ENCODE assay signal across 12 cellular contexts in the genomic region with DNA sequence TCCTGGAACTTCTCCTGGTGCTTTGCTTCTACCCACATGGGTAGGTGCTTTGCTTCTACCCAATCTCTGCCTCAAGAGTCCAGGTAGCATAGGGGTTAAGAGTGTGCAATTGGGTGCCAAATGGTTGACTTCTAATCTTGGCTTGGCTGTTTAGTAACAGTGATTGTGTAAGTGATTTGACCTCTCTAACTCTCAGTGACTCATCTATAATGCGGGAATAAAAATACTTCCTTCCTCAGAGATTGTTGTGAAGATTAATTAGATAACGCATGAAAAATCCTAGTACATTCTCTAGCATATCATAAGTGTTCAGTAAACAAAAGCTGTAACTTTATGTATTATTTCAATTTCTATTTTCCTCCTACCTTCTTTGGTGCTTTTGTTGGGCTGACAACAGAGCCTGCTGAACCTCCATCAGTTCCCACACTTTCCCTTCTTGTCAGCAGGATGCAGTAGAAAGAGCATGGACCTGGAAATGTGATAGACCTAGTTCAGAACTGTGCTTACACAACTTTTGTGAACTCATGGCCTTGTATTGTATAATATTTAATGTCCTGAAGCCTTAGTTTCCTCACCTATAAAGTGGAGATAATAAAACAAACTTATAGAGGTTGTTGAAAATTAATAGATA.
DNase-seq lines count a peak whose midpoint lies in the region; ATAC-seq and TF ChIP-seq lines count a peak whose summit lies in the region.
"Had no signal": no experiment of that assay in that cellular context is flagged by ENCODE, and none has a peak within 500 bp of the region (broad histone marks: within the 10 kb centered on the region; RNA-seq: fewer than 3 reads in every experiment).

No MANE protein-coding gene starts in this region.

- no peaks in the 10 kb centered on the region for H3K36me3 ChIP-seq in SK-N-MC (ENCODE audit: insufficient read depth, low read length)
- H3K36me3 ChIP-seq in fibroblast of lung (ENCODE audit: control insufficient read depth, insufficient read depth, low read length): no peaks in the 10 kb centered on the region
- no peaks in the 10 kb centered on the region for H3K36me3 ChIP-seq in vagina
- H3K36me3 ChIP-seq in effector memory CD4-positive, alpha-beta T cell (ENCODE audit: control insufficient read depth, insufficient read depth, low read length): no peaks in the 10 kb centered on the region
- H3K36me3 ChIP-seq: thoracic aorta had no signal

- no peak overlapping the region for H3K9ac ChIP-seq in SK-N-MC (ENCODE audit: insufficient read length)
- no peak overlapping the region for H3K9ac ChIP-seq in fibroblast of lung (ENCODE audit: insufficient read depth, low read length)

- H3K27ac ChIP-seq in SK-N-MC (peak overlapping the region; percentile 5; the same call in 1 of the 2 replicates), fibroblast of lung (ENCODE audit: insufficient read depth, low read length) (no peak overlapping the region), vagina (no peak overlapping the region)
- no peak overlapping the region for H3K27ac ChIP-seq in effector memory CD4-positive, alpha-beta T cell (ENCODE audit: insufficient read depth, low read length, poor library complexity, severe bottlenecking)
- H3K27ac ChIP-seq: thoracic aorta had no signal

- H2AFZ ChIP-seq in fibroblast of lung (ENCODE audit: low read length): no peak overlapping the region

- H3K79me2 ChIP-seq in fibroblast of lung (ENCODE audit: control insufficient read depth, insufficient read depth, low read length): no peaks in the 10 kb centered on the region

- TF ChIP-seq POLR2A in vagina (IDR thresholded peaks at IDR 0.05): no peak

- no peaks in the 10 kb centered on the region for H4K20me1 ChIP-seq in fibroblast of lung (ENCODE audit: control insufficient read depth, extremely low read depth, insufficient read depth, low read length)

- intact Hi-C loops in vagina (cut with DNase I): no loop called here

- H3K4me3 ChIP-seq in SK-N-MC (no peak overlapping the region), fibroblast of lung (replicated peaks in 1 of 4; ENCODE audit: control extremely low read depth in 1 of 4, insufficient read depth in 1 of 4, low read depth in 3 of 4, low read length in 4 of 4) (no peak overlapping the region), vagina (no peak overlapping the region)
- no peak overlapping the region for H3K4me3 ChIP-seq in effector memory CD4-positive, alpha-beta T cell (ENCODE audit: insufficient read depth, low read depth, low read length, poor library complexity, severe bottlenecking)
- H3K4me3 ChIP-seq: thoracic aorta had no signal

- H3K4me2 ChIP-seq in fibroblast of lung (ENCODE audit: extremely low read depth, insufficient read depth, low read length): no peak overlapping the region

- no peak for ATAC-seq in HG03135 (IDR thresholded peaks at IDR 0.05; ENCODE audit: unreplicated experiment)
- ATAC-seq: left colon had no signal

- H3K4me1 ChIP-seq in fibroblast of lung (ENCODE audit: control insufficient read depth, extremely low read depth, insufficient read depth, low read length): peaks cover 11% of the 10 kb centered on the region
- peaks cover 23% of the 10 kb centered on the region for H3K4me1 ChIP-seq in vagina
- no peaks in the 10 kb centered on the region for H3K4me1 ChIP-seq in effector memory CD4-positive, alpha-beta T cell (ENCODE audit: control insufficient read depth, insufficient read depth, low read length, poor library complexity, severe bottlenecking)

- TF ChIP-seq CTCF in fibroblast of lung (conservative IDR thresholded peaks at IDR 0.05 in 1 of 2, IDR thresholded peaks at IDR 0.05 in 1 of 2; ENCODE audit: low read depth in 1 of 2, low read length in 2 of 2) (no peak), vagina (IDR thresholded peaks at IDR 0.05) (no peak)

- no peaks in the 10 kb centered on the region for H3K9me3 ChIP-seq in SK-N-MC (ENCODE audit: low read depth, low read length)
- H3K9me3 ChIP-seq in fibroblast of lung (ENCODE audit: control insufficient read depth, insufficient read depth, low read depth, low read length): no peaks in the 10 kb centered on the region
- no peaks in the 10 kb centered on the region for H3K9me3 ChIP-seq in vagina
- no peaks in the 10 kb centered on the region for H3K9me3 ChIP-seq in effector memory CD4-positive, alpha-beta T cell (ENCODE audit: control insufficient read depth, low read length)
- H3K9me3 ChIP-seq: thoracic aorta had no signal

- H3K27me3 ChIP-seq in fibroblast of lung (ENCODE audit: control insufficient read depth, insufficient read depth, low read length): no peaks in the 10 kb centered on the region
- H3K27me3 ChIP-seq in vagina: no peaks in the 10 kb centered on the region
- no peaks in the 10 kb centered on the region for H3K27me3 ChIP-seq in effector memory CD4-positive, alpha-beta T cell (replicated peaks; ENCODE audit: control insufficient read depth, insufficient read depth, low read length, poor library complexity, severe bottlenecking)

- DNase-seq in HT-29 (ENCODE audit: low spot score): peak; percentile 61
- DNase-seq in SK-N-MC (ENCODE audit: low read depth, low spot score): no peak
- DNase-seq in fibroblast of lung (ENCODE audit: low read depth in 2 of 2): peak; percentile 48 to 72
- DNase-seq in renal cortical epithelial cell (ENCODE audit: low read depth): peak; percentile 66
- no peak for DNase-seq in vagina (ENCODE audit: extremely low spot score in 2 of 2)
- DNase-seq in NCI-H1436 (lab: John Stamatoyannopoulos, UW): no peak
- DNase-seq in effector memory CD4-positive, alpha-beta T cell: no peak
- DNase-seq: activated naive CD4-positive, alpha-beta T cell treated with anti-CD3 and anti-CD28 coated beads, Interleukin-2, amount 50 U/mL, for 16 hours; left colon; NCI-H446 treated with DMSO at 0.1 percent for 48 hours had no signal

Comparison
In these comparisons a context has a peak if more than half of its experiments do, and no peak if none do; other contexts are left out.
1. DNase-seq: peak in HT-29 (single experiment), fibroblast of lung (2 of 2) and renal cortical epithelial cell (single experiment); none in SK-N-MC (single experiment), vagina (0 of 2), NCI-H1436 (single experiment) and effector memory CD4-positive, alpha-beta T cell (0 of 3).